25 cellular contexts compared by ENCODE assay signal in genomic region chr13:112986470-112986869, GRCh38.
"Had no signal": no experiment of that assay in that cellular context is flagged by ENCODE, and none has a peak within 500 bp of the region (broad histone marks: within the 10 kb centered on the region; RNA-seq: fewer than 3 reads in every experiment).

No MANE protein-coding gene starts in this region.

- H3K27ac ChIP-seq: brain microvascular endothelial cell had no signal

- H3K9me3 Mint-ChIP-seq: activated CD4-positive, alpha-beta memory T cell treated with anti-CD3 and anti-CD28 coated beads, Interleukin-2, amount 10 ng/mL, durations not matched to agents 7 days and 5 days; activated naive CD4-positive, alpha-beta T cell treated with anti-CD3 and anti-CD28 coated beads, Interleukin-2, amount 50 U/mL, for 72 hours; activated T-cell treated with anti-CD3 and anti-CD28 coated beads, Interleukin-2, amount 50 U/mL, for 24 hours; activated T-cell treated with anti-CD3 and anti-CD28 coated beads, Interleukin-2, amount 50 U/mL, for 72 hours; central memory CD8-positive, alpha-beta T cell had no signal

- H3K4me3 Mint-ChIP-seq: activated CD4-positive, alpha-beta memory T cell treated with anti-CD3 and anti-CD28 coated beads, Interleukin-2, amount 10 ng/mL, durations not matched to agents 7 days and 5 days; activated CD4-positive, alpha-beta T cell treated with anti-CD3 and anti-CD28 coated beads, Interleukin-2, amount 10 ng/mL, durations not matched to agents 7 days and 5 days; activated naive CD4-positive, alpha-beta T cell treated with anti-CD3 and anti-CD28 coated beads, Interleukin-2, amount 10 ng/mL, durations not matched to agents 7 days and 5 days; activated naive CD8-positive, alpha-beta T cell treated with anti-CD3 and anti-CD28 coated beads, Interleukin-2, amount 10 ng/mL, durations not matched to agents 7 days and 5 days; activated T-cell treated with anti-CD3 and anti-CD28 coated beads, Interleukin-2, amount 50 U/mL, for 24 hours; activated T-cell treated with anti-CD3 and anti-CD28 coated beads, Interleukin-2, amount 50 U/mL, for 72 hours; central memory CD8-positive, alpha-beta T cell; endodermal cell had no signal

- ATAC-seq: activated naive CD4-positive, alpha-beta T cell treated with anti-CD3 and anti-CD28 coated beads, Interleukin-2, amount 50 U/mL, for 72 hours; activated T-cell treated with anti-CD3 and anti-CD28 coated beads, Interleukin-2, amount 50 U/mL, for 72 hours; esophagus mucosa had no signal

- H3K27ac Mint-ChIP-seq: activated CD4-positive, alpha-beta memory T cell treated with anti-CD3 and anti-CD28 coated beads, Interleukin-2, amount 10 ng/mL, durations not matched to agents 7 days and 5 days; activated CD4-positive, alpha-beta T cell treated with anti-CD3 and anti-CD28 coated beads, Interleukin-2, amount 10 ng/mL, durations not matched to agents 7 days and 5 days; activated naive CD4-positive, alpha-beta T cell treated with anti-CD3 and anti-CD28 coated beads, Interleukin-2, amount 10 ng/mL, durations not matched to agents 7 days and 5 days; activated naive CD4-positive, alpha-beta T cell treated with anti-CD3 and anti-CD28 coated beads, Interleukin-2, amount 50 U/mL, for 72 hours; activated naive CD8-positive, alpha-beta T cell treated with anti-CD3 and anti-CD28 coated beads, Interleukin-2, amount 10 ng/mL, durations not matched to agents 7 days and 5 days; activated T-cell treated with anti-CD3 and anti-CD28 coated beads, Interleukin-2, amount 50 U/mL, for 24 hours; activated T-cell treated with anti-CD3 and anti-CD28 coated beads, Interleukin-2, amount 50 U/mL, for 72 hours; endodermal cell had no signal

- H3K4me1 Mint-ChIP-seq: activated CD4-positive, alpha-beta memory T cell treated with anti-CD3 and anti-CD28 coated beads, Interleukin-2, amount 10 ng/mL, durations not matched to agents 7 days and 5 days; activated CD4-positive, alpha-beta T cell treated with anti-CD3 and anti-CD28 coated beads, Interleukin-2, amount 10 ng/mL, durations not matched to agents 7 days and 5 days; activated naive CD4-positive, alpha-beta T cell treated with anti-CD3 and anti-CD28 coated beads, Interleukin-2, amount 10 ng/mL, durations not matched to agents 7 days and 5 days; activated naive CD8-positive, alpha-beta T cell treated with anti-CD3 and anti-CD28 coated beads, Interleukin-2, amount 10 ng/mL, durations not matched to agents 7 days and 5 days; central memory CD8-positive, alpha-beta T cell had no signal

- H3K27me3 Mint-ChIP-seq: activated CD4-positive, alpha-beta memory T cell treated with anti-CD3 and anti-CD28 coated beads, Interleukin-2, amount 10 ng/mL, durations not matched to agents 7 days and 5 days; activated CD4-positive, alpha-beta T cell treated with anti-CD3 and anti-CD28 coated beads, Interleukin-2, amount 10 ng/mL, durations not matched to agents 7 days and 5 days; activated naive CD4-positive, alpha-beta T cell treated with anti-CD3 and anti-CD28 coated beads, Interleukin-2, amount 10 ng/mL, durations not matched to agents 7 days and 5 days; activated naive CD8-positive, alpha-beta T cell treated with anti-CD3 and anti-CD28 coated beads, Interleukin-2, amount 10 ng/mL, durations not matched to agents 7 days and 5 days; activated T-cell treated with anti-CD3 and anti-CD28 coated beads, Interleukin-2, amount 50 U/mL, for 24 hours; central memory CD8-positive, alpha-beta T cell had no signal

- DNase-seq: activated CD4-positive, alpha-beta memory T cell treated with anti-CD3 and anti-CD28 coated beads, Interleukin-2, amount 10 ng/mL, durations not matched to agents 7 days and 5 days; activated CD4-positive, alpha-beta T cell treated with anti-CD3 and anti-CD28 coated beads for 1 hour; activated CD4-positive, alpha-beta T cell treated with anti-CD3 and anti-CD28 coated beads for 4 hours; activated CD4-positive, alpha-beta T cell treated with anti-CD3 and anti-CD28 coated beads, Interleukin-2, amount 10 ng/mL, durations not matched to agents 7 days and 5 days; activated CD4-positive, alpha-beta T cell treated with anti-CD3 and anti-CD28 coated beads, Interleukin-2, amount 50 U/mL, for 4 hours; activated CD8-positive, alpha-beta memory T cell treated with anti-CD3 and anti-CD28 coated beads, Interleukin-2, amount 50 U/mL, for 48 hours; activated gamma-delta T cell; activated naive CD4-positive, alpha-beta T cell; activated naive CD4-positive, alpha-beta T cell treated with anti-CD3 and anti-CD28 coated beads, Interleukin-2, amount 10 ng/mL, durations not matched to agents 7 days and 5 days; activated naive CD8-positive, alpha-beta T cell treated with anti-CD3 and anti-CD28 coated beads, Interleukin-2, amount 10 ng/mL, durations not matched to agents 7 days and 5 days; activated T-cell treated with anti-CD3 and anti-CD28 coated beads for 4 hours; activated T-cell treated with anti-CD3 and anti-CD28 coated beads, Interleukin-2, amount 50 U/mL, for 24 hours; activated T-cell treated with anti-CD3 and anti-CD28 coated beads, Interleukin-2, amount 50 U/mL, for 72 hours; amniotic stem cell; anterior cingulate cortex; brain microvascular endothelial cell; cortex of kidney; dermis blood vessel endothelial cell; effector CD8-positive, alpha-beta T cell; endodermal cell; foreskin fibroblast; T-helper 2 cell had no signal

- H3K36me3 ChIP-seq: brain microvascular endothelial cell had no signal
